Comparison of ENCODE assay signal across 1 cellular context in the genomic region with DNA sequence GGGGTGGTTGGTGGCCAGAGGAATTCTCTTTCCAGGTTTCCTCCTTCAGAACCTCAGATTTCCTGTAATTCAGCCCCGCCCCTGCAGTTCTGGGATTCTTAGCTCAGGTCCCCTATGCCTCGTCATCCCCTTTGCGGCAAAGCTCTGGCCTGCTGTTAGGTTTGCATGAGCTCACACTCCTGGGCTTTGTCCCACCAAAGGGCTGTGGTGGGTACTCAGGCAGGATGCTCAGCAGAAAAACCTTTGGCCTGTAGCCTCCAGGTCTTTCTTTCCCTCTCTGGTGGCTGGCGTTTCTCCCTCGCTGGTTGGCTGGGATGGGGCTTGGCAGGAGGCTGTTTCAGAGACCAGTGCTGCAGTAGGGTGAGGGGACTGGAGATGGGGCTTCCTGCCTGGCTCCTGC.
TF ChIP-seq lines count a peak whose summit lies in the region.

No MANE protein-coding gene starts in this region.

TF ChIP-seq in WTC11, 78 proteins besides CTCF, POLR2A, EP300 and RAD21:
- TF ChIP-seq ELF4 (CRISPR knock-in tag; IDR thresholded peaks at IDR 0.05; ENCODE audit: low read depth) (no peak), ATF1 (CRISPR knock-in tag; IDR thresholded peaks at IDR 0.05) (no peak), NFE2L1 (CRISPR knock-in tag; IDR thresholded peaks at IDR 0.05) (no peak), JAZF1 (CRISPR knock-in tag; IDR thresholded peaks at IDR 0.05) (no peak), MAX (CRISPR knock-in tag; IDR thresholded peaks at IDR 0.05) (no peak), ZNF423 (CRISPR knock-in tag; IDR thresholded peaks at IDR 0.05) (no peak), NR1H2 (CRISPR knock-in tag; IDR thresholded peaks at IDR 0.05) (no peak), RORB (CRISPR knock-in tag; IDR thresholded peaks at IDR 0.05) (no peak), ZNF219 (CRISPR knock-in tag; IDR thresholded peaks at IDR 0.05; ENCODE audit: borderline replicate concordance) (no peak), ZNF121 (CRISPR knock-in tag; IDR thresholded peaks at IDR 0.05) (no peak), ZNF671 (CRISPR knock-in tag; IDR thresholded peaks at IDR 0.05) (no peak), ETV6 (CRISPR knock-in tag; IDR thresholded peaks at IDR 0.05) (no peak), GRHL2 (CRISPR knock-in tag; IDR thresholded peaks at IDR 0.05; ENCODE audit: insufficient replicate concordance, severe bottlenecking) (no peak)
- TF ChIP-seq, protein P1, sequence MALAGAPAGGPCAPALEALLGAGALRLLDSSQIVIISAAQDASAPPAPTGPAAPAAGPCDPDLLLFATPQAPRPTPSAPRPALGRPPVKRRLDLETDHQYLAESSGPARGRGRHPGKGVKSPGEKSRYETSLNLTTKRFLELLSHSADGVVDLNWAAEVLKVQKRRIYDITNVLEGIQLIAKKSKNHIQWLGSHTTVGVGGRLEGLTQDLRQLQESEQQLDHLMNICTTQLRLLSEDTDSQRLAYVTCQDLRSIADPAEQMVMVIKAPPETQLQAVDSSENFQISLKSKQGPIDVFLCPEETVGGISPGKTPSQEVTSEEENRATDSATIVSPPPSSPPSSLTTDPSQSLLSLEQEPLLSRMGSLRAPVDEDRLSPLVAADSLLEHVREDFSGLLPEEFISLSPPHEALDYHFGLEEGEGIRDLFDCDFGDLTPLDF (CRISPR knock-in tag; IDR thresholded peaks at IDR 0.05) = no peak
- TF ChIP-seq, protein P2, sequence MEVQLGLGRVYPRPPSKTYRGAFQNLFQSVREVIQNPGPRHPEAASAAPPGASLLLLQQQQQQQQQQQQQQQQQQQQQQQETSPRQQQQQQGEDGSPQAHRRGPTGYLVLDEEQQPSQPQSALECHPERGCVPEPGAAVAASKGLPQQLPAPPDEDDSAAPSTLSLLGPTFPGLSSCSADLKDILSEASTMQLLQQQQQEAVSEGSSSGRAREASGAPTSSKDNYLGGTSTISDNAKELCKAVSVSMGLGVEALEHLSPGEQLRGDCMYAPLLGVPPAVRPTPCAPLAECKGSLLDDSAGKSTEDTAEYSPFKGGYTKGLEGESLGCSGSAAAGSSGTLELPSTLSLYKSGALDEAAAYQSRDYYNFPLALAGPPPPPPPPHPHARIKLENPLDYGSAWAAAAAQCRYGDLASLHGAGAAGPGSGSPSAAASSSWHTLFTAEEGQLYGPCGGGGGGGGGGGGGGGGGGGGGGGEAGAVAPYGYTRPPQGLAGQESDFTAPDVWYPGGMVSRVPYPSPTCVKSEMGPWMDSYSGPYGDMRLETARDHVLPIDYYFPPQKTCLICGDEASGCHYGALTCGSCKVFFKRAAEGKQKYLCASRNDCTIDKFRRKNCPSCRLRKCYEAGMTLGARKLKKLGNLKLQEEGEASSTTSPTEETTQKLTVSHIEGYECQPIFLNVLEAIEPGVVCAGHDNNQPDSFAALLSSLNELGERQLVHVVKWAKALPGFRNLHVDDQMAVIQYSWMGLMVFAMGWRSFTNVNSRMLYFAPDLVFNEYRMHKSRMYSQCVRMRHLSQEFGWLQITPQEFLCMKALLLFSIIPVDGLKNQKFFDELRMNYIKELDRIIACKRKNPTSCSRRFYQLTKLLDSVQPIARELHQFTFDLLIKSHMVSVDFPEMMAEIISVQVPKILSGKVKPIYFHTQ (CRISPR knock-in tag; IDR thresholded peaks at IDR 0.05) = no peak
- TF ChIP-seq, protein P3, sequence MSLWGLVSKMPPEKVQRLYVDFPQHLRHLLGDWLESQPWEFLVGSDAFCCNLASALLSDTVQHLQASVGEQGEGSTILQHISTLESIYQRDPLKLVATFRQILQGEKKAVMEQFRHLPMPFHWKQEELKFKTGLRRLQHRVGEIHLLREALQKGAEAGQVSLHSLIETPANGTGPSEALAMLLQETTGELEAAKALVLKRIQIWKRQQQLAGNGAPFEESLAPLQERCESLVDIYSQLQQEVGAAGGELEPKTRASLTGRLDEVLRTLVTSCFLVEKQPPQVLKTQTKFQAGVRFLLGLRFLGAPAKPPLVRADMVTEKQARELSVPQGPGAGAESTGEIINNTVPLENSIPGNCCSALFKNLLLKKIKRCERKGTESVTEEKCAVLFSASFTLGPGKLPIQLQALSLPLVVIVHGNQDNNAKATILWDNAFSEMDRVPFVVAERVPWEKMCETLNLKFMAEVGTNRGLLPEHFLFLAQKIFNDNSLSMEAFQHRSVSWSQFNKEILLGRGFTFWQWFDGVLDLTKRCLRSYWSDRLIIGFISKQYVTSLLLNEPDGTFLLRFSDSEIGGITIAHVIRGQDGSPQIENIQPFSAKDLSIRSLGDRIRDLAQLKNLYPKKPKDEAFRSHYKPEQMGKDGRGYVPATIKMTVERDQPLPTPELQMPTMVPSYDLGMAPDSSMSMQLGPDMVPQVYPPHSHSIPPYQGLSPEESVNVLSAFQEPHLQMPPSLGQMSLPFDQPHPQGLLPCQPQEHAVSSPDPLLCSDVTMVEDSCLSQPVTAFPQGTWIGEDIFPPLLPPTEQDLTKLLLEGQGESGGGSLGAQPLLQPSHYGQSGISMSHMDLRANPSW (CRISPR knock-in tag; conservative IDR thresholded peaks at IDR 0.05; ENCODE audit: low read depth) = no peak
- TF ChIP-seq, protein P4, sequence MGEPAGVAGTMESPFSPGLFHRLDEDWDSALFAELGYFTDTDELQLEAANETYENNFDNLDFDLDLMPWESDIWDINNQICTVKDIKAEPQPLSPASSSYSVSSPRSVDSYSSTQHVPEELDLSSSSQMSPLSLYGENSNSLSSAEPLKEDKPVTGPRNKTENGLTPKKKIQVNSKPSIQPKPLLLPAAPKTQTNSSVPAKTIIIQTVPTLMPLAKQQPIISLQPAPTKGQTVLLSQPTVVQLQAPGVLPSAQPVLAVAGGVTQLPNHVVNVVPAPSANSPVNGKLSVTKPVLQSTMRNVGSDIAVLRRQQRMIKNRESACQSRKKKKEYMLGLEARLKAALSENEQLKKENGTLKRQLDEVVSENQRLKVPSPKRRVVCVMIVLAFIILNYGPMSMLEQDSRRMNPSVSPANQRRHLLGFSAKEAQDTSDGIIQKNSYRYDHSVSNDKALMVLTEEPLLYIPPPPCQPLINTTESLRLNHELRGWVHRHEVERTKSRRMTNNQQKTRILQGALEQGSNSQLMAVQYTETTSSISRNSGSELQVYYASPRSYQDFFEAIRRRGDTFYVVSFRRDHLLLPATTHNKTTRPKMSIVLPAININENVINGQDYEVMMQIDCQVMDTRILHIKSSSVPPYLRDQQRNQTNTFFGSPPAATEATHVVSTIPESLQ (CRISPR knock-in tag; IDR thresholded peaks at IDR 0.05) = no peak
- TF ChIP-seq, protein P5, sequence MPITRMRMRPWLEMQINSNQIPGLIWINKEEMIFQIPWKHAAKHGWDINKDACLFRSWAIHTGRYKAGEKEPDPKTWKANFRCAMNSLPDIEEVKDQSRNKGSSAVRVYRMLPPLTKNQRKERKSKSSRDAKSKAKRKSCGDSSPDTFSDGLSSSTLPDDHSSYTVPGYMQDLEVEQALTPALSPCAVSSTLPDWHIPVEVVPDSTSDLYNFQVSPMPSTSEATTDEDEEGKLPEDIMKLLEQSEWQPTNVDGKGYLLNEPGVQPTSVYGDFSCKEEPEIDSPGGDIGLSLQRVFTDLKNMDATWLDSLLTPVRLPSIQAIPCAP (CRISPR knock-in tag; IDR thresholded peaks at IDR 0.05) = no peak
- TF ChIP-seq, protein P6, sequence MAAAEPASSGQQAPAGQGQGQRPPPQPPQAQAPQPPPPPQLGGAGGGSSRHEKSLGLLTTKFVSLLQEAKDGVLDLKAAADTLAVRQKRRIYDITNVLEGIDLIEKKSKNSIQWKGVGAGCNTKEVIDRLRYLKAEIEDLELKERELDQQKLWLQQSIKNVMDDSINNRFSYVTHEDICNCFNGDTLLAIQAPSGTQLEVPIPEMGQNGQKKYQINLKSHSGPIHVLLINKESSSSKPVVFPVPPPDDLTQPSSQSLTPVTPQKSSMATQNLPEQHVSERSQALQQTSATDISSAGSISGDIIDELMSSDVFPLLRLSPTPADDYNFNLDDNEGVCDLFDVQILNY (CRISPR knock-in tag; IDR thresholded peaks at IDR 0.05) = no peak
